9 cellular contexts compared by ENCODE assay signal in the genomic region with DNA sequence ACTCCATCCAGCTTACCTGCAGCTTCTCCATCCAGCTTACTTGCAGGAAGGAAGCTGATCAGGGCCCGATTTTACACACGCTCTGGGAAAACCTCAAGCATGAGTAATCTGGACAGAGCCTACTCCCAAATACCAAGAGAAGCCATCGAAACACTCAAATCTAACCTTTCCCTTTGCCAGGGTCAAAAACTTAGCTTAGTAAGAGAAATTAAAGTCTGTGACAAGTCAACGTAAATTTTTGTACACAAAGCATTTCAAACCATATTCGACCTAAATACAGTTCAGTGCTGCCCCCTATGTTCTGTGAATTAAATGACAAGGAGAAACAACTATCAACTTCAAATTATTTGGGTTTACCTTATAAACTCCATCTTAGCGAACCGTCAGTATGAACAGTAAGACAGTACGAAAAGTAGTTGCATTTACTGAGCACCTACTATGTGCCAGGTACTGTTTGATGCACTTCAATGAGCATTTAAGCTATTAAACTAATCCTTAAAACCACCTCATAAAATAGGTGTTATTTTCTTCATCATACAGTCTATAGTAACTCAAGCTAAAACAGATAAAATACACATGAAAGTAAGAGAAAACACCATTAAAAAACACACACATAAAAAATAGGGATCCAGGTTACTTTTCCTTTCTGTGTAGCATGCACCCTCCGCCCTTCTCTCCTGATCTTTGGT. TPM values are rescaled to one million over a fixed set of nuclear protein-coding genes. Genes with fewer than 3 reads are reported as not detected.
DNase-seq lines count a peak whose midpoint lies in the region; ATAC-seq and TF ChIP-seq lines count a peak whose summit lies in the region.
"Had no signal": no experiment of that assay in that cellular context is flagged by ENCODE, and none has a peak within 500 bp of the region (broad histone marks: within the 10 kb centered on the region; RNA-seq: fewer than 3 reads in every experiment).

No MANE protein-coding gene starts in this region.

- H3K27ac ChIP-seq in Panc1 (ENCODE audit: low read length): no peak overlapping the region
- H3K27ac ChIP-seq: A549 had no signal

- in situ Hi-C loops in Panc1 (cut with HindIII; ENCODE audit: low pct_unique_long_range_greater_than_20kb, low sequenced_read_pairs): no loop called here

- H3K9me3 ChIP-seq in Panc1 (ENCODE audit: control insufficient read depth, insufficient read depth, low read depth, low read length): no peaks in the 10 kb centered on the region

- H3K36me3 ChIP-seq in Panc1 (ENCODE audit: control insufficient read depth, insufficient read depth, low read length): peaks cover 7% of the 10 kb centered on the region; the same call in 1 of the 2 replicates

- no TSS peak for BruUV-seq in Panc1 (replicated peaks; lab: Mats Ljungman, UMichigan)

- H3K4me1 ChIP-seq in Panc1 (ENCODE audit: control insufficient read depth, insufficient read depth, low read length): no peaks in the 10 kb centered on the region
- H3K4me1 ChIP-seq: A549 had no signal

- POLR2A ChIA-PET in Panc1 (lab: Charles Lee): no interaction called here

- DNase-seq in NCI-H1417 (lab: John Stamatoyannopoulos, UW) (peak in 2 of 3 experiments; percentile 24 to 55), NCI-H1417 treated with DMSO at 0.1 percent for 48 hours (lab: John Stamatoyannopoulos, UW) (no peak), Panc1 (ENCODE audit: low read depth, low spot score) (no peak), fibroblast of gingiva (ENCODE audit: low read depth) (peak; percentile 80), retina (peak; percentile 6), posterior vena cava (ENCODE audit: low spot score) (no peak), T-helper 1 cell (no peak)

- TF ChIP-seq CTCF in Panc1 (IDR thresholded peaks at IDR 0.05): peak; percentile 23; the same call in 1 of the 2 replicates

- CTCF ChIA-PET in Panc1 (lab: Charles Lee): no interaction called here

- no peaks in the 10 kb centered on the region for H3K27me3 ChIP-seq in Panc1 (ENCODE audit: control insufficient read depth, insufficient read depth, low read length)

- intact Hi-C loops in Panc1 (cut with micrococcal nuclease; ENCODE audit: unreplicated experiment): no loop called here
- intact Hi-C loops in posterior vena cava (cut with DNase I): no loop called here

- ATAC-seq in Panc1 (no peak), HG03025 (IDR thresholded peaks at IDR 0.05; ENCODE audit: low FRiP score, unreplicated experiment) (no peak)
- ATAC-seq: A549 had no signal

- H3K4me3 ChIP-seq in Panc1 (ENCODE audit: low read depth in 2 of 2, low read length in 2 of 2): no peak overlapping the region
- H3K4me3 ChIP-seq: A549 had no signal

RNA-seq across cellular contexts. Expression of gene ARFGAP3, which starts 36.9 kb away (rescaled TPM):
- total RNA-seq in Panc1 (2021; ENCODE audit: unreplicated experiment) (27.0 TPM), posterior vena cava (10 to 100 TPM; 36.9 to 53.0 TPM)
- 19.3 TPM for polyA plus RNA-seq in Panc1 (2012; ENCODE audit: insufficient read length)

Comparison
In these comparisons a context has a peak if more than half of its experiments do, and no peak if none do; other contexts are left out.
1. DNase-seq: peak in NCI-H1417 (2 of 3), fibroblast of gingiva (single experiment) and retina (single experiment); none in NCI-H1417 treated with DMSO at 0.1 percent for 48 hours (single experiment), Panc1 (single experiment), posterior vena cava (single experiment) and T-helper 1 cell (0 of 5).